Comparison of ENCODE assay signal across 8 cellular contexts in the genomic region with DNA sequence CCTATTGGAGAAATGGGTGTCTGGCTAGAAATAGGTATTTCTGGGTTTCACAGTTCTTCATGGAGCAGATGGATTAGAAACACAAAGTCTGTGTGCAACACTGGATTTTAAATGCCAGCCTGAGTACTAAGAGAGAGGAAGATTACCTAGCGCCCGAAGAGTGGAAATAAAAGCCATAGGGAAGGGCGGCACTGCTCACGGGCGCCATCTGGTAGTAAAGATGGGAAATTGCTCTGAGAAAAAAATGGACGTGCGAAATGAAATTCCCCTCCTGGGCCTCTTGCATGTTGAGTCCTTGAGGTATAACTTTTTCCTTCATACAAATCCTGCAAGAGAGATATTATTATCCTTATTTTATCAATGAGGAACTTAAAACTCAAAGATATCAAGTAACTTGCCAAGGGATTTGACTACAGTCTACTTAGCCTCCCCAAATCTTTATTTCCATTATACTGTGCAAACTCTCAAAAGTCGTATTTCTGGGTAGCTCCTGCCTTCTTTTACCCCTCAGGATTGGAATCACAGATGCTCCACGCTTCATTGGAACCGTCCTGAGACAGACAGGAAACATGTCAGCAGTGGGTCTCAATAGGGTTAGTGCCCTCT.
DNase-seq lines count a peak whose midpoint lies in the region; ATAC-seq and TF ChIP-seq lines count a peak whose summit lies in the region.

No MANE protein-coding gene starts in this region.

- intact Hi-C loops in heart left ventricle (cut with DNase I): loop anchor here in 8 of 10 donors (1.0 to 10.0 kb wide), 9 partner anchors 86 to 357 kb away; no protein-coding TSS in a partner anchor

- H3K27ac Mint-ChIP-seq in activated naive CD8-positive, alpha-beta T cell treated with anti-CD3 and anti-CD28 coated beads, Interleukin-2, amount 50 U/mL, for 24 hours: no peak overlapping the region

- peaks cover 0 to 7% (median 0%) of the 10 kb centered on the region in 12 donors for H3K9me3 ChIP-seq in heart left ventricle

- H3K36me3 Mint-ChIP-seq in activated naive CD8-positive, alpha-beta T cell treated with anti-CD3 and anti-CD28 coated beads, Interleukin-2, amount 50 U/mL, for 24 hours (ENCODE audit: low read depth): no peaks in the 10 kb centered on the region

- ATAC-seq in GM19023 (IDR thresholded peaks at IDR 0.05; ENCODE audit: unreplicated experiment) (peak; percentile 67), heart left ventricle (peak in 3 of 4 donors; percentile 69 to 78 (median 76))
- no peak for ATAC-seq in activated naive CD8-positive, alpha-beta T cell treated with anti-CD3 and anti-CD28 coated beads, Interleukin-2, amount 50 U/mL, for 24 hours

- no peak overlapping the region for H3K4me3 Mint-ChIP-seq in activated naive CD8-positive, alpha-beta T cell treated with anti-CD3 and anti-CD28 coated beads, Interleukin-2, amount 50 U/mL, for 24 hours

- H3K4me3 ChIP-seq in AG04449 (ENCODE audit: low read depth, low read length) (no peak overlapping the region), heart left ventricle (no peak overlapping the region)

- TF ChIP-seq CTCF in AG04449 (IDR thresholded peaks at IDR 0.05; ENCODE audit: insufficient read depth, low read length, missing control alignments): peak; percentile 79
- peak; percentile 82 for TF ChIP-seq CTCF in LNCAP (IDR thresholded peaks at IDR 0.05)
- TF ChIP-seq CTCF in heart left ventricle (IDR thresholded peaks at IDR 0.05): peak; percentile 77 to 95 (median 85)

- H3K4me1 ChIP-seq in heart left ventricle: peaks cover 0 to 9% (median 0%) of the 10 kb centered on the region in 12 donors

- no peaks in the 10 kb centered on the region for H3K36me3 ChIP-seq in heart left ventricle

- TF ChIP-seq POLR2A in heart left ventricle (IDR thresholded peaks at IDR 0.05): no peak

- H3K9me3 Mint-ChIP-seq in activated naive CD8-positive, alpha-beta T cell treated with anti-CD3 and anti-CD28 coated beads, Interleukin-2, amount 50 U/mL, for 24 hours: no peaks in the 10 kb centered on the region

- POLR2A ChIA-PET in AG04449 (lab: Yijun Ruan, JAX): no interaction called here

- DNase-seq in AG04449 (ENCODE audit: low read depth, low spot score) (no peak), SHP77 (lab: John Stamatoyannopoulos, UW) (peak; percentile 19 to 26), heart left ventricle (peak in 4 of 5 donors; percentile 16 to 37 (median 34)), renal cortical epithelial cell (ENCODE audit: low read depth) (peak; percentile 36), GF-D8 (lab: John Stamatoyannopoulos, UW) (no peak)
- peak; percentile 40 for DNase-seq in activated naive CD8-positive, alpha-beta T cell treated with anti-CD3 and anti-CD28 coated beads, Interleukin-2, amount 50 U/mL, for 24 hours

- WGBS in heart left ventricle, 4 donors: 12 to 17% (median 15%) methylated on average over 10 of the region's 10 CpGs

- H3K27ac ChIP-seq in heart left ventricle: no peak overlapping the region

- CTCF ChIA-PET in AG04449 (lab: Yijun Ruan, JAX): interaction anchor here (0.6 to 6.9 kb wide), 19 partner anchors 9 to 363 kb away, joined by 3 to 109 read pairs (median 4); no protein-coding TSS in a partner anchor

- H3K4me1 Mint-ChIP-seq in activated naive CD8-positive, alpha-beta T cell treated with anti-CD3 and anti-CD28 coated beads, Interleukin-2, amount 50 U/mL, for 24 hours: peaks cover 23% of the 10 kb centered on the region

- no peaks in the 10 kb centered on the region for H3K27me3 ChIP-seq in heart left ventricle

- H3K27me3 Mint-ChIP-seq in activated naive CD8-positive, alpha-beta T cell treated with anti-CD3 and anti-CD28 coated beads, Interleukin-2, amount 50 U/mL, for 24 hours: peaks cover 10% of the 10 kb centered on the region

Comparison
In these comparisons a context has a peak if more than half of its experiments do, and no peak if none do; other contexts are left out.
1. DNase-seq: peak in SHP77 (2 of 2), activated naive CD8-positive, alpha-beta T cell treated with anti-CD3 and anti-CD28 coated beads, Interleukin-2, amount 50 U/mL, for 24 hours (single experiment), heart left ventricle (4 of 5) and renal cortical epithelial cell (single experiment); none in AG04449 (single experiment) and GF-D8 (single experiment).
2. Peak in every context shown above with its lines, with median percentiles within 50 percentile points of each other: CTCF ChIP-seq.